8 cellular contexts compared by ENCODE assay signal in genomic region chr10:97914837-97915211, GRCh38.
DNase-seq lines count a peak whose midpoint lies in the region; ATAC-seq and TF ChIP-seq lines count a peak whose summit lies in the region.

No MANE protein-coding gene starts in this region.

- peak; percentile 71 for ATAC-seq in HG02623 (IDR thresholded peaks at IDR 0.05; ENCODE audit: unreplicated experiment)

- DNase-seq in NCI-H2196 treated with DMSO at 0.1 percent for 48 hours (lab: John Stamatoyannopoulos, UW; ENCODE audit: unreplicated experiment), result peak; percentile 62
- peak; percentile 83 for DNase-seq in activated CD4-positive, CD25-positive, alpha-beta regulatory T cell treated with anti-CD3 and anti-CD28 coated beads, Interleukin-2, amount 50 U/mL, for 72 hours
- DNase-seq in caudate nucleus (lab: John Stamatoyannopoulos, UW), result peak in 57 of 61 donors; percentile 5 to 80 (median 60)
- no peak for DNase-seq in kidney epithelial cell (ENCODE audit: low read depth)
- DNase-seq in stimulated activated CD4-positive, alpha-beta T cell treated with anti-CD3 and anti-CD28 coated beads, Interleukin-2, amount 100 ng/mL, for 24 hours, result peak; percentile 84 to 86
- DNase-seq in NCI-H2107 (lab: John Stamatoyannopoulos, UW), result no peak

- H3K9me3 ChIP-seq in DOHH2 (ENCODE audit: control insufficient read depth, insufficient read depth, low read length), result no peaks in the 10 kb centered on the region

- no peaks in the 10 kb centered on the region for H3K4me1 ChIP-seq in DOHH2 (ENCODE audit: control insufficient read depth, low read length)

- no peaks in the 10 kb centered on the region; the same call in 1 of the 2 replicates for H4K20me1 ChIP-seq in DOHH2 (ENCODE audit: control insufficient read depth, insufficient read depth, low read depth, low read length)

- H3K4me3 ChIP-seq in DOHH2 (ENCODE audit: low read length) (no peak overlapping the region), kidney epithelial cell (ENCODE audit: low read depth, low read length) (no peak overlapping the region)

- no peak overlapping the region for H3K4me2 ChIP-seq in DOHH2 (ENCODE audit: low read length)

- no peaks in the 10 kb centered on the region for H3K9me2 ChIP-seq in DOHH2 (replicated peaks; ENCODE audit: control insufficient read depth, low read length)

- H3F3A ChIP-seq in DOHH2 (ENCODE audit: control insufficient read depth, insufficient read depth), result no peaks in the 10 kb centered on the region

- no peaks in the 10 kb centered on the region for H3K79me2 ChIP-seq in DOHH2 (ENCODE audit: control insufficient read depth, low read length)

- TF ChIP-seq CTCF in DOHH2 (IDR thresholded peaks at IDR 0.05; ENCODE audit: low read depth, low read length, poor library complexity, severe bottlenecking) (peak; percentile 93), kidney epithelial cell (IDR thresholded peaks at IDR 0.05; ENCODE audit: insufficient read depth, low read length, poor library complexity, severe bottlenecking) (peak; percentile 94)

- H3K27ac ChIP-seq in DOHH2 (ENCODE audit: low read depth, low read length) (no peak overlapping the region), caudate nucleus (ENCODE audit: low read depth, low read length) (no peak overlapping the region)

- H3K36me3 ChIP-seq in DOHH2 (ENCODE audit: control insufficient read depth, low read length) (no peaks in the 10 kb centered on the region), kidney epithelial cell (ENCODE audit: control insufficient read depth, insufficient read depth, low read length) (no peaks in the 10 kb centered on the region)

- H3K27me3 ChIP-seq in DOHH2 (ENCODE audit: control insufficient read depth, low read length) (0 out of 2 replicates have a peak, but pooled peaks cover 8% of the 10 kb centered on the region), kidney epithelial cell (ENCODE audit: control insufficient read depth, insufficient read depth, low read length) (peaks cover 12% of the 10 kb centered on the region)

Comparison
In these comparisons a context has a peak if more than half of its experiments do, and no peak if none do; other contexts are left out.
1. DNase-seq: peak in NCI-H2196 treated with DMSO at 0.1 percent for 48 hours (single experiment), activated CD4-positive, CD25-positive, alpha-beta regulatory T cell treated with anti-CD3 and anti-CD28 coated beads, Interleukin-2, amount 50 U/mL, for 72 hours (single experiment), caudate nucleus (57 of 61) and stimulated activated CD4-positive, alpha-beta T cell treated with anti-CD3 and anti-CD28 coated beads, Interleukin-2, amount 100 ng/mL, for 24 hours (2 of 2); none in kidney epithelial cell (single experiment) and NCI-H2107 (single experiment).